ENCODE assay signal across 8 cellular contexts in genomic region chr9:4661165-4662095, GRCh38. TPM values are rescaled to one million over a fixed set of nuclear protein-coding genes. Genes with fewer than 3 reads are reported as not detected.
DNase-seq lines count a peak whose midpoint lies in the region; ATAC-seq and TF ChIP-seq lines count a peak whose summit lies in the region.

No MANE protein-coding gene starts in this region.

- TF ChIP-seq POLR2A in gastroesophageal sphincter (IDR thresholded peaks at IDR 0.05) (no peak), spleen (IDR thresholded peaks at IDR 0.05) (no peak)

- H3K9me3 ChIP-seq in WERI-Rb-1 (ENCODE audit: severe bottlenecking) (no peaks in the 10 kb centered on the region), gastroesophageal sphincter (no peaks in the 10 kb centered on the region), spleen (no peaks in the 10 kb centered on the region)

- DNase-seq in AG08396 (ENCODE audit: low spot score), result peak; percentile 61
- no peak for DNase-seq in WERI-Rb-1
- DNase-seq in spleen, result no peak
- DNase-seq in LoVo (ENCODE audit: low spot score), result no peak

- H3K27ac ChIP-seq in WERI-Rb-1 (no peak overlapping the region), gastroesophageal sphincter (peak overlapping the region in 3 of 4 donors; percentile 85 to 88 (median 87)), spleen (peak overlapping the region; percentile 69 to 95 (median 88))

- 0 out of 2 replicates have a peak, but pooled peaks cover 3% of the 10 kb centered on the region for H3K36me3 ChIP-seq in WERI-Rb-1
- H3K36me3 ChIP-seq in gastroesophageal sphincter, result no peaks in the 10 kb centered on the region
- no peaks in the 10 kb centered on the region for H3K36me3 ChIP-seq in spleen

- no peak for TF ChIP-seq EP300 in gastroesophageal sphincter (IDR thresholded peaks at IDR 0.05)

- ATAC-seq in GM21528 (IDR thresholded peaks at IDR 0.05; ENCODE audit: low FRiP score, unreplicated experiment) (peak; percentile 4), gastroesophageal sphincter (no peak), GM19023 (IDR thresholded peaks at IDR 0.05; ENCODE audit: unreplicated experiment) (no peak), HG03280 (IDR thresholded peaks at IDR 0.05; ENCODE audit: unreplicated experiment) (no peak)

- H3K4me3 ChIP-seq in WERI-Rb-1 (ENCODE audit: low read depth, low read length), result peak overlapping the region; percentile 81; the same call in 1 of the 2 replicates
- peak overlapping the region; percentile 55 to 96 for H3K4me3 ChIP-seq in gastroesophageal sphincter
- peak overlapping the region; percentile 66 to 95 (median 77) for H3K4me3 ChIP-seq in spleen

- 23 to 30% methylated on average over 7 of the region's 7 CpGs for WGBS in gastroesophageal sphincter (ENCODE audit: low coverage in 1 of 2), 2 donors
- 15 to 20% (median 19%) methylated on average over 7 of the region's 7 CpGs for whole genome bisulfite sequencing in spleen, 5 donors

- H3K27me3 ChIP-seq in WERI-Rb-1 (ENCODE audit: insufficient read depth, low read depth, severe bottlenecking) (no peaks in the 10 kb centered on the region), gastroesophageal sphincter (no peaks in the 10 kb centered on the region), spleen (replicated peaks in 1 of 7) (no peaks in the 10 kb centered on the region)

- peaks cover 0 to 50% (median 13%) of the 10 kb centered on the region in 3 donors for H3K4me1 ChIP-seq in gastroesophageal sphincter
- H3K4me1 ChIP-seq in spleen, result peaks cover 27 to 52% (median 45%) of the 10 kb centered on the region in 6 donors

- no peak for TF ChIP-seq CTCF in WERI-Rb-1 (IDR thresholded peaks at IDR 0.05; ENCODE audit: low read depth, low read length)
- TF ChIP-seq CTCF in gastroesophageal sphincter (IDR thresholded peaks at IDR 0.05), result no peak
- no peak for TF ChIP-seq CTCF in spleen (IDR thresholded peaks at IDR 0.05 in 8 of 11, conservative IDR thresholded peaks at IDR 0.05 in 3 of 11)

- intact Hi-C loops in spleen (cut with DNase I; ENCODE audit: low total_unique reads), result loop anchor here (10.0 kb wide), 1 partner anchor 323 kb away; the partner anchor contains the start of gene JAK2

RNA-seq across cellular contexts. Expression of gene PLPP6, which starts 0.7 kb away (rescaled TPM):
- 1 to 10 TPM; 5.3 to 8.1 (median 6.6) TPM for total RNA-seq in gastroesophageal sphincter
- 10 to 100 TPM in 2 of 7 donors, 1 to 10 TPM in 5; 4.5 to 11.6 (median 7.8) TPM for total RNA-seq in spleen
- 1 to 10 TPM; 6.1 to 6.4 (median 6.2) TPM for polyA plus RNA-seq in spleen

RNA-seq across cellular contexts. Expression of gene SPATA6L, which starts 4.8 kb away (rescaled TPM):
- total RNA-seq in gastroesophageal sphincter (1 to 10 TPM in 1 of 4 donors, under 1 TPM in 3; 0.69 to 1.9 (median 0.83) TPM), spleen (1 to 10 TPM in 6 of 7 donors, under 1 TPM in 1; 0.32 to 5.7 (median 1.6) TPM)
- polyA plus RNA-seq in spleen, result under 1 TPM; 0.35 to 0.67 (median 0.57) TPM

RNA-seq across cellular contexts. Expression of gene CDC37L1, which starts 17.9 kb away (rescaled TPM):
- total RNA-seq in gastroesophageal sphincter, result 100 to 1,000 TPM in 1 of 4 donors, 10 to 100 TPM in 3; 61.4 to 101 (median 84.7) TPM
- total RNA-seq in spleen, result 10 to 100 TPM in 6 of 7 donors, 1 to 10 TPM in 1; 9.8 to 21.2 (median 13.8) TPM
- polyA plus RNA-seq in spleen, result 1 to 10 TPM; 5.3 to 7.0 (median 6.5) TPM
